Comparison of ENCODE assay signal across 8 cellular contexts in the genomic region with DNA sequence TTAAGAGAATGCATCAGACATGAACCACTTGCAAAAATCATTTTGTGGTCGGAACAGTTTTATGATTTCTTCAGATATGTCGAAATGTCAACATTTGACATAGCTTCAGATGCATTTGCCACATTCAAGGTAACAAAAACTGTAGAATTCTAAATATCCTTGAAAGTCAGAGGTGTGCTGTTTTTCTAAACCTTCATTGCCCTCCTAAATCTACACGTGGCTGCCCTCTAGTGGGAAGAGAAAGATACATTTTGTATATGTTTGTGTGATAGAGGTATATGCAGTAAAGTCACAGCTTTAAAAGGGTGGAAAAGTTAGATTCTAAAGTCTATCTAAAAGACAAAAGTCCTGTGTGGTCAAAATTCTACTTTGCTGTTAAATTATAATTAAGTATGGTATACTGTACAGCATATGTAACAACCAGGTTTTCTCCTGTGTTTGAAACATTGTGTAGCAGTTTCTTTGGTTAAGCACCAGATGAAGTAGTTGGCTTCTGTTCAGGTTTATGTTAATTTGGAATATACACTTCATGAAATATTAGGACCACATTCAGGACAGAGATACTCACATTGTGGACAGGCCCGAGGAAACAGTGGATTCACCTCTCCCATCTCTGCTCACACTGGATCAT.
DNase-seq lines count a peak whose midpoint lies in the region; ATAC-seq lines count a peak whose summit lies in the region.

No MANE protein-coding gene starts in this region.

- no peak overlapping the region for H3K27ac ChIP-seq in SK-N-MC

- ATAC-seq in HG03045 (IDR thresholded peaks at IDR 0.05; ENCODE audit: unreplicated experiment) (no peak), GM21447 (IDR thresholded peaks at IDR 0.05; ENCODE audit: unreplicated experiment) (no peak)

- H3K9me3 ChIP-seq in SK-N-MC (ENCODE audit: low read depth, low read length): no peaks in the 10 kb centered on the region

- H3K4me3 ChIP-seq in SK-N-MC: no peak overlapping the region

- peak; percentile 32 for DNase-seq in activated CD8-positive, alpha-beta memory T cell treated with anti-CD3 and anti-CD28 coated beads, Interleukin-2, amount 50 U/mL, for 1 hour (ENCODE audit: extremely low read depth)
- no peak for DNase-seq in activated CD8-positive, alpha-beta memory T cell treated with anti-CD3 and anti-CD28 coated beads for 24 hours
- DNase-seq in KG1 (lab: John Stamatoyannopoulos, UW): peak; percentile 11
- DNase-seq in SK-N-MC (ENCODE audit: low read depth, low spot score): peak; percentile 44
- DNase-seq in central memory CD4-positive, alpha-beta T cell: peak; percentile 59
- DNase-seq in medulla oblongata (ENCODE audit: extremely low spot score): peak; percentile 57

- no peak overlapping the region for H3K9ac ChIP-seq in SK-N-MC (ENCODE audit: insufficient read length)

- H3K36me3 ChIP-seq in SK-N-MC (ENCODE audit: insufficient read depth, low read length): peaks cover 35% of the 10 kb centered on the region
